15 cellular contexts compared by ENCODE assay signal in the genomic region with DNA sequence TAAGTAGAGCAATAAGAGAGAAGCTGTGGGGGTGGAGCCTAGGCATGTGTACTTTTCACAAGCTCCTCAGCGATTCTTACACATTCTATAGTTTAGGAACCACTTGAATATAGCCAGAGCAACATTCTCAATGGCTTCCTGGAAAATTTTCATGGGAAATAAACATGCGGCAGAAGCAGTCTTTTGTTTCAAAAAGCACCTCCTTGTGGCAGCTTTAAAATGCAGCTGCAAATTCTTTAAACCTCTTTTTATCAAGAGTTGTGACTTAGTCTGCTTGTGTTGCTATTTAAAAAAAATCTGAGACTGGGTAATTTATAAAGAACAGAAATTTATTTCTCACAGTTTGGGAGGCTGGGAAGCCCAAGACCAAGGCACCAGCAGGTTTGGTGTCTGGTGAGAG. TPM values are rescaled to one million over a fixed set of nuclear protein-coding genes. Genes with fewer than 3 reads are reported as not detected.
DNase-seq lines count a peak whose midpoint lies in the region; ATAC-seq and TF ChIP-seq lines count a peak whose summit lies in the region.
"Had no signal": no experiment of that assay in that cellular context is flagged by ENCODE, and none has a peak within 500 bp of the region (broad histone marks: within the 10 kb centered on the region; RNA-seq: fewer than 3 reads in every experiment).

No MANE protein-coding gene starts in this region.

- CTCF ChIA-PET in SK-N-SH (lab: Yijun Ruan, JAX) = interaction anchor here (1.0 to 6.8 kb wide), 4 partner anchors 15 to 441 kb away, joined by 3 to 57 read pairs (median 20); no protein-coding TSS in a partner anchor

- H3K27me3 ChIP-seq in SK-N-SH (ENCODE audit: insufficient read depth) = peaks cover 49% of the 10 kb centered on the region
- peaks cover 17% of the 10 kb centered on the region for H3K27me3 ChIP-seq in adrenal gland
- peaks cover 16% of the 10 kb centered on the region for H3K27me3 ChIP-seq in foreskin keratinocyte
- no peaks in the 10 kb centered on the region for H3K27me3 ChIP-seq in MG63

- no peaks in the 10 kb centered on the region for H3K9me3 Mint-ChIP-seq in stimulated activated effector memory CD8-positive, alpha-beta T cell treated with anti-CD3 and anti-CD28 coated beads, Interleukin-12 subunit alpha, Interleukin-12 subunit beta, amount 100 ng/mL, for 72 hours
- H3K9me3 Mint-ChIP-seq: memory B cell had no signal

- no peaks in the 10 kb centered on the region for H3K79me2 ChIP-seq in SK-N-SH (ENCODE audit: insufficient read depth)

- H3K4me3 Mint-ChIP-seq in stimulated activated effector memory CD8-positive, alpha-beta T cell treated with anti-CD3 and anti-CD28 coated beads, Interleukin-12 subunit alpha, Interleukin-12 subunit beta, amount 100 ng/mL, for 72 hours = no peak overlapping the region
- H3K4me3 Mint-ChIP-seq: memory B cell had no signal

- no peaks in the 10 kb centered on the region for H3K9me2 ChIP-seq in SK-N-SH

- H4K20me1 ChIP-seq in SK-N-SH (ENCODE audit: insufficient read depth) = no peaks in the 10 kb centered on the region

- DNase-seq in SK-N-SH = no peak
- no peak for DNase-seq in adrenal gland
- no peak for DNase-seq in foreskin keratinocyte
- DNase-seq in activated naive CD4-positive, alpha-beta T cell treated with Interleukin-2 at 50 U/mL for 16 hours = no peak
- DNase-seq in MG63 = no peak
- DNase-seq in stimulated activated effector memory CD8-positive, alpha-beta T cell treated with anti-CD3 and anti-CD28 coated beads, Interleukin-12 subunit alpha, Interleukin-12 subunit beta, amount 100 ng/mL, for 72 hours (ENCODE audit: low spot score in 2 of 2) = no peak
- DNase-seq: NCI-H1092, NCI-H2227 treated with DMSO at 0.1 percent for 48 hours had no signal

- no peak overlapping the region for H3K4me3 ChIP-seq in SK-N-SH (ENCODE audit: low read depth in 2 of 2, low read length in 1 of 2)
- H3K4me3 ChIP-seq in adrenal gland = no peak overlapping the region
- no peak overlapping the region for H3K4me3 ChIP-seq in MG63
- H3K4me3 ChIP-seq: thoracic aorta had no signal

- no peak overlapping the region for H3K27ac Mint-ChIP-seq in stimulated activated effector memory CD8-positive, alpha-beta T cell treated with anti-CD3 and anti-CD28 coated beads, Interleukin-12 subunit alpha, Interleukin-12 subunit beta, amount 100 ng/mL, for 72 hours
- H3K27ac Mint-ChIP-seq: memory B cell had no signal

- no peak for ATAC-seq in SK-N-SH treated with all-trans-retinoic acid at 6 μM for 48 hours
- ATAC-seq in foreskin keratinocyte = no peak
- ATAC-seq in HG02981 (IDR thresholded peaks at IDR 0.05; ENCODE audit: unreplicated experiment) = no peak
- no peak for ATAC-seq in stimulated activated effector memory CD8-positive, alpha-beta T cell treated with anti-CD3 and anti-CD28 coated beads, Interleukin-12 subunit alpha, Interleukin-12 subunit beta, amount 100 ng/mL, for 72 hours

- no peak overlapping the region for H2AFZ ChIP-seq in SK-N-SH (ENCODE audit: low read depth)

- H3K27ac ChIP-seq in SK-N-SH (ENCODE audit: low read depth in 2 of 2, low read length in 1 of 2) (no peak overlapping the region), adrenal gland (no peak overlapping the region), foreskin keratinocyte (no peak overlapping the region)
- H3K27ac ChIP-seq: thoracic aorta had no signal

- no peak overlapping the region for H3K9ac ChIP-seq in SK-N-SH

- H3F3A ChIP-seq in SK-N-SH (replicated peaks; ENCODE audit: insufficient read depth) = no peaks in the 10 kb centered on the region

- no peaks in the 10 kb centered on the region for H3K4me1 Mint-ChIP-seq in stimulated activated effector memory CD8-positive, alpha-beta T cell treated with anti-CD3 and anti-CD28 coated beads, Interleukin-12 subunit alpha, Interleukin-12 subunit beta, amount 100 ng/mL, for 72 hours
- H3K4me1 Mint-ChIP-seq: memory B cell had no signal

- peak; percentile 33; the same call in 1 of the 2 replicates for TF ChIP-seq RAD21 in SK-N-SH (IDR thresholded peaks at IDR 0.05; ENCODE audit: low read length)

- 0% methylated on average over 2 of the region's 2 CpGs for WGBS in SK-N-SH (ENCODE audit: low lambda C conversion rate)
- WGBS in adrenal gland, 4 donors = 21 to 53% (median 30%) methylated on average over 2 of the region's 2 CpGs

- intact Hi-C loops in adrenal gland (cut with DNase I) = no loop called here

- no peaks in the 10 kb centered on the region for H3K4me1 ChIP-seq in SK-N-SH (ENCODE audit: control insufficient read depth in 1 of 2, insufficient read depth in 2 of 2, low read depth in 1 of 2, low read length in 1 of 2)
- H3K4me1 ChIP-seq in adrenal gland (replicated peaks in 1 of 2) = no peaks in the 10 kb centered on the region
- no peaks in the 10 kb centered on the region for H3K4me1 ChIP-seq in foreskin keratinocyte

- no peak for TF ChIP-seq POLR2A in adrenal gland (IDR thresholded peaks at IDR 0.05)

- no peak overlapping the region for H3K4me2 ChIP-seq in SK-N-SH

- H3K36me3 ChIP-seq in SK-N-SH (replicated peaks in 1 of 2; ENCODE audit: control insufficient read depth in 1 of 2, insufficient read depth in 2 of 2, low read length in 1 of 2) (no peaks in the 10 kb centered on the region), adrenal gland (replicated peaks in 1 of 2) (no peaks in the 10 kb centered on the region), MG63 (no peaks in the 10 kb centered on the region)
- H3K36me3 ChIP-seq: thoracic aorta had no signal

- TF ChIP-seq EP300 in SK-N-SH (IDR thresholded peaks at IDR 0.05; ENCODE audit: borderline replicate concordance in 1 of 2, low read depth in 1 of 2, low read length in 1 of 2) = no peak

- H3K9me3 ChIP-seq in SK-N-SH = no peaks in the 10 kb centered on the region
- H3K9me3 ChIP-seq in adrenal gland (replicated peaks in 1 of 3) = no peaks in the 10 kb centered on the region
- H3K9me3 ChIP-seq in MG63 = no peaks in the 10 kb centered on the region
- H3K9me3 ChIP-seq: thoracic aorta had no signal

- no peaks in the 10 kb centered on the region for H3K36me3 Mint-ChIP-seq in stimulated activated effector memory CD8-positive, alpha-beta T cell treated with anti-CD3 and anti-CD28 coated beads, Interleukin-12 subunit alpha, Interleukin-12 subunit beta, amount 100 ng/mL, for 72 hours
- H3K36me3 Mint-ChIP-seq: memory B cell had no signal

- peak; percentile 53 for TF ChIP-seq CTCF in SK-N-SH (IDR thresholded peaks at IDR 0.05)
- peak in 4 of 6 experiments; percentile 9 to 32 (median 19) for TF ChIP-seq CTCF in adrenal gland (IDR thresholded peaks at IDR 0.05)
- TF ChIP-seq CTCF in foreskin keratinocyte (conservative IDR thresholded peaks at IDR 0.05) = peak; percentile 43

- POLR2A ChIA-PET in SK-N-SH (lab: Yijun Ruan, JAX) = no interaction called here

TF ChIP-seq in SK-N-SH, 30 proteins besides CTCF, POLR2A, EP300 and RAD21:
- TF ChIP-seq FOSL2 (IDR thresholded peaks at IDR 0.05; ENCODE audit: borderline replicate concordance, low read depth) = no peak
- 0 out of 2 replicates have a peak, but pooled peaks have one; percentile 25 for TF ChIP-seq SMC3 (IDR thresholded peaks at IDR 0.05; ENCODE audit: low read depth, low read length)
TF ChIP-seq in SK-N-SH: peak in this region for 1.

TF ChIP-seq in SK-N-SH treated with all-trans-retinoic acid at 6 μM for 48 hours, 23 proteins besides CTCF, POLR2A, EP300 and RAD21:
- TF ChIP-seq ZC3H10 (CRISPR knock-in tag; IDR thresholded peaks at IDR 0.05) (no peak), BACH2 (CRISPR knock-in tag; IDR thresholded peaks at IDR 0.05; ENCODE audit: borderline replicate concordance) (no peak), ISL1 (CRISPR knock-in tag; IDR thresholded peaks at IDR 0.05) (no peak), GLIS3 (CRISPR knock-in tag; IDR thresholded peaks at IDR 0.05) (no peak), ESRRG (CRISPR knock-in tag; IDR thresholded peaks at IDR 0.05) (no peak), OSR1 (CRISPR knock-in tag; IDR thresholded peaks at IDR 0.05) (no peak), ARNTL (CRISPR knock-in tag; IDR thresholded peaks at IDR 0.05; ENCODE audit: borderline replicate concordance, low read depth) (no peak), TOX (CRISPR knock-in tag; IDR thresholded peaks at IDR 0.05; ENCODE audit: borderline replicate concordance) (no peak), ZFP3 (CRISPR knock-in tag; IDR thresholded peaks at IDR 0.05) (no peak), PATZ1 (CRISPR knock-in tag; IDR thresholded peaks at IDR 0.05; ENCODE audit: borderline replicate concordance) (no peak), ZNF70 (CRISPR knock-in tag; IDR thresholded peaks at IDR 0.05) (no peak)
- TF ChIP-seq, protein P1, sequence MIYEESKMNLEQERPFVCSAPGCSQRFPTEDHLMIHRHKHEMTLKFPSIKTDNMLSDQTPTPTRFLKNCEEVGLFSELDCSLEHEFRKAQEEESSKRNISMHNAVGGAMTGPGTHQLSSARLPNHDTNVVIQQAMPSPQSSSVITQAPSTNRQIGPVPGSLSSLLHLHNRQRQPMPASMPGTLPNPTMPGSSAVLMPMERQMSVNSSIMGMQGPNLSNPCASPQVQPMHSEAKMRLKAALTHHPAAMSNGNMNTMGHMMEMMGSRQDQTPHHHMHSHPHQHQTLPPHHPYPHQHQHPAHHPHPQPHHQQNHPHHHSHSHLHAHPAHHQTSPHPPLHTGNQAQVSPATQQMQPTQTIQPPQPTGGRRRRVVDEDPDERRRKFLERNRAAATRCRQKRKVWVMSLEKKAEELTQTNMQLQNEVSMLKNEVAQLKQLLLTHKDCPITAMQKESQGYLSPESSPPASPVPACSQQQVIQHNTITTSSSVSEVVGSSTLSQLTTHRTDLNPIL (CRISPR knock-in tag; IDR thresholded peaks at IDR 0.05; ENCODE audit: low read depth) = no peak

RNA-seq across cellular contexts. Expression of gene NKX2-2, which starts 23.8 kb away (rescaled TPM):
- polyA plus RNA-seq in SK-N-SH (2012; rRNA removed) = not detected in 2 replicates
- not detected in 2 replicates for polyA plus RNA-seq in SK-N-SH (2012; cell fraction: cytosol; rRNA removed)
- polyA plus RNA-seq in SK-N-SH (2012; cell fraction: nucleus; rRNA removed) = not detected in 2 replicates
- not detected for total RNA-seq in adrenal gland
- not detected for polyA plus RNA-seq in adrenal gland
- total RNA-seq in foreskin keratinocyte = not detected in 2 replicates
- polyA plus RNA-seq in foreskin keratinocyte = not detected in 2 replicates
- 3.1 and 8.1 TPM in 2 replicates for total RNA-seq in MG63 (2014; rRNA removed; shearing (Covaris generic); ENCODE audit: low replicate concordance)
- total RNA-seq: omental fat pad; RPMI7951; T-helper 2 cell treated with Interferon-gamma antibody and Interleukin-4, amounts not matched to agents 100 ng/mL and 5 ng/mL, for 36 hours had no signal
